ENCODE assay signal across 27 cellular contexts in genomic region chr10:107034023-107034422, GRCh38.
DNase-seq lines count a peak whose midpoint lies in the region; ATAC-seq, FAIRE-seq and TF ChIP-seq lines count a peak whose summit lies in the region.
"Had no signal": no experiment of that assay in that cellular context is flagged by ENCODE, and none has a peak within 500 bp of the region (broad histone marks: within the 10 kb centered on the region; RNA-seq: fewer than 3 reads in every experiment).

No MANE protein-coding gene starts in this region.

- no peak overlapping the region for H3K9ac ChIP-seq in K562 (ENCODE audit: insufficient read depth in 1 of 2, low read depth in 2 of 2, low read length in 2 of 2)
- H3K9ac ChIP-seq: BLaER1 treated with 17β-estradiol and CSF1 and Interleukin-3, amounts not matched to agents 10 nM and 100 nM; GM23248 had no signal

- WGBS in K562 (ENCODE audit: insufficient coverage, low coverage, missing lambda C conversion rate) = 90% methylated on average over 3 of the region's 3 CpGs

- H3K36me3 Mint-ChIP-seq in nephron progenitor cell (ENCODE audit: low read depth) = no peaks in the 10 kb centered on the region
- H3K36me3 Mint-ChIP-seq in activated T-helper 1 cell treated with anti-CD3 and anti-CD28 coated beads, Interleukin-12 subunit alpha, Interleukin-12 subunit beta, Interleukin-2, Interleukin-4 antibody, amounts not matched to agents 30 ng/mL and 10 ng/mL and 1 ng/mL, durations not matched to agents 14 hours and 24 hours and 36 hours (ENCODE audit: low read depth) = no peaks in the 10 kb centered on the region
- H3K36me3 Mint-ChIP-seq: CD14-positive monocyte; CD8-positive, alpha-beta memory T cell had no signal

- H3K4me3 Mint-ChIP-seq in nephron progenitor cell = peak overlapping the region; percentile 3
- no peak overlapping the region for H3K4me3 Mint-ChIP-seq in activated T-helper 1 cell treated with anti-CD3 and anti-CD28 coated beads, Interleukin-12 subunit alpha, Interleukin-12 subunit beta, Interleukin-2, Interleukin-4 antibody, amounts not matched to agents 30 ng/mL and 10 ng/mL and 1 ng/mL, durations not matched to agents 14 hours and 24 hours and 36 hours
- H3K4me3 Mint-ChIP-seq: CD14-positive monocyte; CD4-positive, alpha-beta T cell; CD8-positive, alpha-beta memory T cell had no signal

- H3K4me1 Mint-ChIP-seq in nephron progenitor cell = peaks cover 37% of the 10 kb centered on the region
- no peaks in the 10 kb centered on the region for H3K4me1 Mint-ChIP-seq in activated T-helper 1 cell treated with anti-CD3 and anti-CD28 coated beads, Interleukin-12 subunit alpha, Interleukin-12 subunit beta, Interleukin-2, Interleukin-4 antibody, amounts not matched to agents 30 ng/mL and 10 ng/mL and 1 ng/mL, durations not matched to agents 14 hours and 24 hours and 36 hours (ENCODE audit: low read depth)
- H3K4me1 Mint-ChIP-seq: CD8-positive, alpha-beta memory T cell had no signal

- TF ChIP-seq POLR2A in K562 (conservative IDR thresholded peaks at IDR 0.05) = no peak

- H3K9me3 ChIP-seq in SJCRH30 (replicated peaks) (no peaks in the 10 kb centered on the region), K562 (replicated peaks; ENCODE audit: control insufficient read depth, insufficient read depth, low read depth, low read length) (no peaks in the 10 kb centered on the region)
- H3K9me3 ChIP-seq: A549, BE2C had no signal

- CTCF ChIA-PET in K562 (lab: Yijun Ruan, JAX; ENCODE audit: low intra/inter-chr PET ratio) = no interaction called here

- no peaks in the 10 kb centered on the region for H3K27me3 ChIP-seq in SJCRH30
- H3K27me3 ChIP-seq in K562 (ENCODE audit: control insufficient read depth in 2 of 2, insufficient read depth in 2 of 2, low read length in 2 of 2) = no peaks in the 10 kb centered on the region
- H3K27me3 ChIP-seq: BE2C; BLaER1 treated with 17β-estradiol and CSF1 and Interleukin-3, amounts not matched to agents 10 nM and 100 nM had no signal

- TF ChIP-seq CTCF in K562 (IDR thresholded peaks at IDR 0.05 in 2 of 3, conservative IDR thresholded peaks at IDR 0.05 in 1 of 3; ENCODE audit: insufficient read depth in 2 of 3, low read depth in 1 of 3, low read length in 3 of 3) (no peak), nephron progenitor cell (IDR thresholded peaks at IDR 0.05) (no peak)

- H3K36me3 ChIP-seq in SJCRH30 (no peaks in the 10 kb centered on the region), K562 (ENCODE audit: control insufficient read depth, insufficient read depth, low read length) (no peaks in the 10 kb centered on the region; the same call in 2 of the 3 replicates)
- H3K36me3 ChIP-seq: BE2C; BLaER1 treated with 17β-estradiol and CSF1 and Interleukin-3, amounts not matched to agents 10 nM and 100 nM had no signal

- in situ Hi-C loops in K562 (cut with MboI) = no loop called here

- ATAC-seq in K562 (no peak), HG03196 (IDR thresholded peaks at IDR 0.05; ENCODE audit: unreplicated experiment) (no peak)
- ATAC-seq: A549, GM12878 had no signal

- TF ChIP-seq EP300 in K562 (IDR thresholded peaks at IDR 0.05; ENCODE audit: low read length) = no peak

- H3K27ac Mint-ChIP-seq in nephron progenitor cell = peak overlapping the region; percentile 94
- no peak overlapping the region for H3K27ac Mint-ChIP-seq in activated T-helper 1 cell treated with anti-CD3 and anti-CD28 coated beads, Interleukin-12 subunit alpha, Interleukin-12 subunit beta, Interleukin-2, Interleukin-4 antibody, amounts not matched to agents 30 ng/mL and 10 ng/mL and 1 ng/mL, durations not matched to agents 14 hours and 24 hours and 36 hours
- H3K27ac Mint-ChIP-seq: CD14-positive monocyte; CD4-positive, alpha-beta T cell; CD8-positive, alpha-beta memory T cell had no signal

- FAIRE-seq in K562 (lab: Jason Lieb, UNC) = no peak
- FAIRE-seq: A549, D721Med, GM12878, GM19239, H1 had no signal

- intact Hi-C loops in K562 (cut with micrococcal nuclease) = no loop called here
- intact Hi-C loops in activated T-helper 1 cell treated with anti-CD3 and anti-CD28 coated beads, Interleukin-12 subunit alpha, Interleukin-12 subunit beta, Interleukin-2, Interleukin-4 antibody, amounts not matched to agents 30 ng/mL and 10 ng/mL and 1 ng/mL, durations not matched to agents 14 hours and 24 hours and 36 hours (cut with micrococcal nuclease) = no loop called here

- TF ChIP-seq RAD21 in K562 (CRISPR knock-in tag; conservative IDR thresholded peaks at IDR 0.05 in 1 of 2, IDR thresholded peaks at IDR 0.05 in 1 of 2) = no peak

- no peak overlapping the region for H3K4me2 ChIP-seq in K562 (ENCODE audit: insufficient read depth, low read length)
- H3K4me2 ChIP-seq: A549; BLaER1 treated with 17β-estradiol and CSF1 and Interleukin-3, amounts not matched to agents 10 nM and 100 nM had no signal

- H3K9me1 ChIP-seq in K562 (ENCODE audit: control insufficient read depth, insufficient read depth, low read length) = no peaks in the 10 kb centered on the region

- peaks cover 36% of the 10 kb centered on the region for H3K79me2 ChIP-seq in K562 (ENCODE audit: control insufficient read depth, insufficient read depth, low read length)

- peaks cover 7% of the 10 kb centered on the region for H3K27me3 Mint-ChIP-seq in nephron progenitor cell (ENCODE audit: low read depth, poor library complexity)
- no peaks in the 10 kb centered on the region for H3K27me3 Mint-ChIP-seq in activated T-helper 1 cell treated with anti-CD3 and anti-CD28 coated beads, Interleukin-12 subunit alpha, Interleukin-12 subunit beta, Interleukin-2, Interleukin-4 antibody, amounts not matched to agents 30 ng/mL and 10 ng/mL and 1 ng/mL, durations not matched to agents 14 hours and 24 hours and 36 hours (ENCODE audit: insufficient read depth)
- H3K27me3 Mint-ChIP-seq: CD4-positive, alpha-beta T cell; CD8-positive, alpha-beta memory T cell had no signal

- no TSS peak for BruUV-seq in K562 (replicated peaks; lab: Mats Ljungman, UMichigan)

- peaks cover 38% of the 10 kb centered on the region for H3K4me1 ChIP-seq in SJCRH30
- peaks cover 6 to 32% of the 10 kb centered on the region in 2 experiments for H3K4me1 ChIP-seq in K562 (replicated peaks in 1 of 2; ENCODE audit: control insufficient read depth in 2 of 2, insufficient read depth in 2 of 2, low read length in 2 of 2)
- H3K4me1 ChIP-seq: A549 had no signal

- H3K4me3 ChIP-seq in SJCRH30 (no peak overlapping the region), K562 (no peak overlapping the region)
- H3K4me3 ChIP-seq: A549; BLaER1 treated with 17β-estradiol and CSF1 and Interleukin-3, amounts not matched to agents 10 nM and 100 nM; GM12878; GM23248 had no signal

- DNase-seq in NCI-H82 (lab: John Stamatoyannopoulos, UW) (peak; percentile 100), SJCRH30 (peak in 1 of 2 experiments; percentile 26), K562 (ENCODE audit: extremely low read depth in 1 of 4, low spot score in 3 of 4) (no peak), nephron progenitor cell (no peak), NCI-H1105 treated with DMSO at 0.1 percent for 48 hours (lab: John Stamatoyannopoulos, UW) (no peak)
- no peak for DNase-seq in activated T-helper 1 cell treated with anti-CD3 and anti-CD28 coated beads, Interleukin-12 subunit alpha, Interleukin-12 subunit beta, Interleukin-2, Interleukin-4 antibody, amounts not matched to agents 30 ng/mL and 10 ng/mL and 1 ng/mL, durations not matched to agents 14 hours and 24 hours and 36 hours (ENCODE audit: low spot score)
- DNase-seq: 8988T; ACHN; AML-193; BE2C; CD4-positive, alpha-beta T cell; CD8-positive, alpha-beta memory T cell; DMS 273 treated with DMSO at 0.1 percent for 48 hours; DMS79; EL; GDM1; GM23248; H7; HCEC 1CT had no signal

- no peaks in the 10 kb centered on the region for H3K9me3 Mint-ChIP-seq in nephron progenitor cell
- H3K9me3 Mint-ChIP-seq in activated T-helper 1 cell treated with anti-CD3 and anti-CD28 coated beads, Interleukin-12 subunit alpha, Interleukin-12 subunit beta, Interleukin-2, Interleukin-4 antibody, amounts not matched to agents 30 ng/mL and 10 ng/mL and 1 ng/mL, durations not matched to agents 14 hours and 24 hours and 36 hours = no peaks in the 10 kb centered on the region

- H2AFZ ChIP-seq in K562 (ENCODE audit: low read depth, low read length) = peak overlapping the region; percentile 79
- H2AFZ ChIP-seq: GM23248 had no signal

- POLR2A ChIA-PET in K562 (lab: Yijun Ruan, JAX) = interaction anchor here (0.8 to 1.9 kb wide), 2 partner anchors 9 to 25 kb away, joined by 3 to 5 read pairs; no protein-coding TSS in a partner anchor

- no peaks in the 10 kb centered on the region for H4K20me1 ChIP-seq in K562 (replicated peaks; ENCODE audit: control insufficient read depth, insufficient read depth, low read length)
- H4K20me1 ChIP-seq: BLaER1 treated with 17β-estradiol and CSF1 and Interleukin-3, amounts not matched to agents 10 nM and 100 nM had no signal

- H3K27ac ChIP-seq in SJCRH30 = peak overlapping the region; percentile 91
- H3K27ac ChIP-seq in K562 (ENCODE audit: extremely low read depth, low read depth, low read length) = no peak overlapping the region; the same call in 2 of the 3 replicates
- H3K27ac ChIP-seq: A549; BLaER1 treated with 17β-estradiol and CSF1 and Interleukin-3, amounts not matched to agents 10 nM and 100 nM; GM23248 had no signal

TF ChIP-seq in K562, 482 proteins besides CTCF, POLR2A, EP300 and RAD21 (continues in another document):
- no peak for TF ChIP-seq EZH2 (IDR thresholded peaks at IDR 0.05; ENCODE audit: borderline replicate concordance, low read depth, low read length)
- TF ChIP-seq KAT2B (IDR thresholded peaks at IDR 0.05; ENCODE audit: low read depth, low read length) = no peak
- TF ChIP-seq NFIC (IDR thresholded peaks at IDR 0.05) = peak; percentile 71
- TF ChIP-seq SIN3A (IDR thresholded peaks at IDR 0.05; ENCODE audit: borderline replicate concordance in 2 of 2, control insufficient read depth in 1 of 2, low read depth in 2 of 2, low read length in 2 of 2) = no peak
- TF ChIP-seq ZC3H4 (CRISPR knock-in tag; IDR thresholded peaks at IDR 0.05; ENCODE audit: borderline replicate concordance) = no peak
- TF ChIP-seq, protein P1, sequence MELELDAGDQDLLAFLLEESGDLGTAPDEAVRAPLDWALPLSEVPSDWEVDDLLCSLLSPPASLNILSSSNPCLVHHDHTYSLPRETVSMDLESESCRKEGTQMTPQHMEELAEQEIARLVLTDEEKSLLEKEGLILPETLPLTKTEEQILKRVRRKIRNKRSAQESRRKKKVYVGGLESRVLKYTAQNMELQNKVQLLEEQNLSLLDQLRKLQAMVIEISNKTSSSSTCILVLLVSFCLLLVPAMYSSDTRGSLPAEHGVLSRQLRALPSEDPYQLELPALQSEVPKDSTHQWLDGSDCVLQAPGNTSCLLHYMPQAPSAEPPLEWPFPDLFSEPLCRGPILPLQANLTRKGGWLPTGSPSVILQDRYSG (tag; conservative IDR thresholded peaks at IDR 0.05; ENCODE audit: low read depth) = no peak
